In genomic region chr22:36838119-36839030, GRCh38 we compare ENCODE assay signal across 15 cellular contexts. TPM values are rescaled to one million over a fixed set of nuclear protein-coding genes. Genes with fewer than 3 reads are reported as not detected.
"Had no signal": no experiment of that assay in that cellular context is flagged by ENCODE, and none has a peak within 500 bp of the region (broad histone marks: within the 10 kb centered on the region; RNA-seq: fewer than 3 reads in every experiment).

No MANE protein-coding gene starts in this region.

- H3K4me1 ChIP-seq: ascending aorta, esophagus squamous epithelium, heart left ventricle, prostate gland, right lobe of liver, tibial nerve had no signal

- H3K36me3 Mint-ChIP-seq: natural killer cell treated with Interleukin-12 subunit alpha and Interleukin-12 subunit beta and Interleukin-15 and Interleukin-18, amount 100 ng/mL, for 72 hours had no signal

- DNase-seq: activated CD4-positive, alpha-beta memory T cell treated with anti-CD3 and anti-CD28 coated beads for 36 hours; activated CD4-positive, alpha-beta T cell treated with anti-CD3 and anti-CD28 coated beads for 1 hour; activated T-cell treated with anti-CD3 and anti-CD28 coated beads, Interleukin-2, amount 50 U/mL, for 72 hours; esophagus squamous epithelium; heart left ventricle; left colon; right lobe of liver; stimulated activated naive B cell treated with anti-CD40 and anti-IgM and Interleukin-4, amounts not matched to agents 10 μg/mL and 1 μg/mL and 100 μg/mL, for 72 hours; T1000 had no signal

- H3K4me3 ChIP-seq: ascending aorta, esophagus squamous epithelium, heart left ventricle, prostate gland, right lobe of liver, tibial nerve had no signal

- H3K27ac ChIP-seq: ascending aorta, esophagus squamous epithelium, heart left ventricle, prostate gland, right lobe of liver, tibial nerve had no signal

- H3K27me3 ChIP-seq: ascending aorta, right lobe of liver had no signal

- H3K9me3 Mint-ChIP-seq: natural killer cell treated with Interleukin-12 subunit alpha and Interleukin-12 subunit beta and Interleukin-15 and Interleukin-18, amount 100 ng/mL, for 72 hours had no signal

- H3K9me3 ChIP-seq: ascending aorta, esophagus squamous epithelium, prostate gland, right lobe of liver had no signal

- ATAC-seq: activated T-cell treated with anti-CD3 and anti-CD28 coated beads, Interleukin-2, amount 50 U/mL, for 72 hours; heart left ventricle; left colon had no signal

- H3K36me3 ChIP-seq: ascending aorta, esophagus squamous epithelium, heart left ventricle, prostate gland, right lobe of liver, tibial nerve had no signal

- H3K27ac Mint-ChIP-seq: activated CD4-positive, alpha-beta memory T cell treated with anti-CD3 and anti-CD28 coated beads for 36 hours; activated T-cell treated with anti-CD3 and anti-CD28 coated beads, Interleukin-2, amount 50 U/mL, for 72 hours; natural killer cell treated with Interleukin-12 subunit alpha and Interleukin-12 subunit beta and Interleukin-15 and Interleukin-18, amount 100 ng/mL, for 72 hours had no signal

- H3K4me3 Mint-ChIP-seq: activated CD4-positive, alpha-beta memory T cell treated with anti-CD3 and anti-CD28 coated beads for 36 hours; activated T-cell treated with anti-CD3 and anti-CD28 coated beads, Interleukin-2, amount 50 U/mL, for 72 hours; natural killer cell treated with Interleukin-12 subunit alpha and Interleukin-12 subunit beta and Interleukin-15 and Interleukin-18, amount 100 ng/mL, for 72 hours had no signal

RNA-seq across cellular contexts. Expression of gene PVALB, which starts 21.5 kb away (rescaled TPM):
- total RNA-seq: activated CD4-positive, alpha-beta memory T cell treated with anti-CD3 and anti-CD28 coated beads for 36 hours; activated T-cell treated with anti-CD3 and anti-CD28 coated beads, Interleukin-2, amount 50 U/mL, for 72 hours; ascending aorta; esophagus squamous epithelium; heart left ventricle; left colon; natural killer cell treated with Interleukin-12 subunit alpha and Interleukin-12 subunit beta and Interleukin-15 and Interleukin-18, amount 100 ng/mL, for 72 hours; omental fat pad; subcutaneous adipose tissue; tibial nerve had no signal
